ENCODE assay signal across 2 cellular contexts in the genomic region with DNA sequence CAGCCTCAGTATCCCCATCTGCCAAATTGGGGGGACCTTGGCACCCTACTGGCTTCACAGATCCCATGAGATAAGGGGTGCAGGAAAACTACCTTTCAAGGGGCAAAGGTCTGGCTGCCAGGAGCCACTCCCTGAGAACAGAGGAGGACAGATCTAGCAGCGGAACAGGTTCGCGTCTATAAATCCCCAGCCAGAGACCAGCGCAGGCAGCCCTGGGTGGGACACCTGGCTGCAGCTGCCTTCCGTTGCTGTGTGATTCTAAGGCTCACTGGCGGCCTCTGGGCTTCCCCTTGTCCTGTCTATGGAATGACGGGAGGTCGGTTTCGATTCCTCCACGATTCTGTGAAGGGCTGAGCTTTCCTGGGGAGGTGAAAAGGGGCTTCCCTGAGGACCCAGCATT.
TF ChIP-seq lines count a peak whose summit lies in the region.

No MANE protein-coding gene starts in this region.

TF ChIP-seq in HEK293, 187 proteins besides CTCF, POLR2A, EP300 and RAD21:
- TF ChIP-seq, protein P1, sequence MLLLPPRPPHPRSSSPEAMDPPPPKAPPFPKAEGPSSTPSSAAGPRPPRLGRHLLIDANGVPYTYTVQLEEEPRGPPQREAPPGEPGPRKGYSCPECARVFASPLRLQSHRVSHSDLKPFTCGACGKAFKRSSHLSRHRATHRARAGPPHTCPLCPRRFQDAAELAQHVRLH (tag by site-specific recombination; IDR thresholded peaks at IDR 0.05): no peak
- TF ChIP-seq, protein P2, sequence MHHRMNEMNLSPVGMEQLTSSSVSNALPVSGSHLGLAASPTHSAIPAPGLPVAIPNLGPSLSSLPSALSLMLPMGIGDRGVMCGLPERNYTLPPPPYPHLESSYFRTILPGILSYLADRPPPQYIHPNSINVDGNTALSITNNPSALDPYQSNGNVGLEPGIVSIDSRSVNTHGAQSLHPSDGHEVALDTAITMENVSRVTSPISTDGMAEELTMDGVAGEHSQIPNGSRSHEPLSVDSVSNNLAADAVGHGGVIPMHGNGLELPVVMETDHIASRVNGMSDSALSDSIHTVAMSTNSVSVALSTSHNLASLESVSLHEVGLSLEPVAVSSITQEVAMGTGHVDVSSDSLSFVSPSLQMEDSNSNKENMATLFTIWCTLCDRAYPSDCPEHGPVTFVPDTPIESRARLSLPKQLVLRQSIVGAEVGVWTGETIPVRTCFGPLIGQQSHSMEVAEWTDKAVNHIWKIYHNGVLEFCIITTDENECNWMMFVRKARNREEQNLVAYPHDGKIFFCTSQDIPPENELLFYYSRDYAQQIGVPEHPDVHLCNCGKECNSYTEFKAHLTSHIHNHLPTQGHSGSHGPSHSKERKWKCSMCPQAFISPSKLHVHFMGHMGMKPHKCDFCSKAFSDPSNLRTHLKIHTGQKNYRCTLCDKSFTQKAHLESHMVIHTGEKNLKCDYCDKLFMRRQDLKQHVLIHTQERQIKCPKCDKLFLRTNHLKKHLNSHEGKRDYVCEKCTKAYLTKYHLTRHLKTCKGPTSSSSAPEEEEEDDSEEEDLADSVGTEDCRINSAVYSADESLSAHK (tag by site-specific recombination; IDR thresholded peaks at IDR 0.05): peak; percentile 73

TF ChIP-seq in GM12878, 131 proteins besides CTCF, POLR2A, EP300 and RAD21:
- TF ChIP-seq RFX5 (IDR thresholded peaks at IDR 0.05; ENCODE audit: low read depth, low read length) (no peak), FOXM1 (IDR thresholded peaks at IDR 0.05; ENCODE audit: low read depth, low read length) (no peak), POLR2AphosphoS5 (IDR thresholded peaks at IDR 0.05; ENCODE audit: low read length) (peak; percentile 60; the same call in 1 of the 2 replicates)
- TF ChIP-seq, protein P3, sequence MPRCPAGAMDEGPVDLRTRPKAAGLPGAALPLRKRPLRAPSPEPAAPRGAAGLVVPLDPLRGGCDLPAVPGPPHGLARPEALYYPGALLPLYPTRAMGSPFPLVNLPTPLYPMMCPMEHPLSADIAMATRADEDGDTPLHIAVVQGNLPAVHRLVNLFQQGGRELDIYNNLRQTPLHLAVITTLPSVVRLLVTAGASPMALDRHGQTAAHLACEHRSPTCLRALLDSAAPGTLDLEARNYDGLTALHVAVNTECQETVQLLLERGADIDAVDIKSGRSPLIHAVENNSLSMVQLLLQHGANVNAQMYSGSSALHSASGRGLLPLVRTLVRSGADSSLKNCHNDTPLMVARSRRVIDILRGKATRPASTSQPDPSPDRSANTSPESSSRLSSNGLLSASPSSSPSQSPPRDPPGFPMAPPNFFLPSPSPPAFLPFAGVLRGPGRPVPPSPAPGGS (IDR thresholded peaks at IDR 0.05; ENCODE audit: borderline replicate concordance, insufficient read depth, low read depth, low read length, poor library complexity, severe bottlenecking): no peak
